15 cellular contexts compared by ENCODE assay signal in the genomic region with DNA sequence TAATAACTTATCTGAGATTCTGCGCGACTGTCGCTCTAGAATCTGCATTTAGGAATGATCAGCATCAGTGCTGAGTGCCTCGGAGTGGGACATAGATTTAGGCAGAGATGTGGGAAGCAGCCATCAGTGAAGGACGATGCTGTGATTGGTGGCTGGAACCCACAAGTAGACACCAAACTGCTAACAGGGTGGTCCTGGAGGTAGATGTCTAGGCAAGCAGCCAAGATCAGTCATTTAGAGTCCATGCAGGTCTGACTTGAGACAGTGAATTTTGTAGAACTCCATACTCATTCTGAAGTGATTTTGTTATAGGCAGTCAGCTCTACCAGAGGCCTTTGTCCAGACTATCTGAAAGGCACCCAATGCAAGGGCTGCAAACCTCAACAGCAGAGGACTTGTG. TPM values are rescaled to one million over a fixed set of nuclear protein-coding genes. Genes with fewer than 3 reads are reported as not detected.
A peak's percentile ranks its signal among the peaks of the same experiment; 100 is the strongest.
DNase-seq lines count a peak whose midpoint lies in the region; ATAC-seq and TF ChIP-seq lines count a peak whose summit lies in the region.
"Had no signal": no experiment of that assay in that cellular context is flagged by ENCODE, and none has a peak within 500 bp of the region (broad histone marks: within the 10 kb centered on the region; RNA-seq: fewer than 3 reads in every experiment).

No MANE protein-coding gene starts in this region.

- no peaks in the 10 kb centered on the region for H3K79me2 ChIP-seq in trophoblast cell (ENCODE audit: control insufficient read depth, insufficient read depth, low read length, poor library complexity)

- no peak overlapping the region for H4K91ac ChIP-seq in trophoblast cell (ENCODE audit: low read depth, low read length)

- POLR2A ChIA-PET in A673 (lab: Charles Lee; ENCODE audit: low non-redundant PET) = no interaction called here
- POLR2A ChIA-PET in Panc1 (lab: Charles Lee) = interaction anchor here (0.6 kb wide), 1 partner anchor 201 kb away, joined by 3 read pairs; no protein-coding TSS in a partner anchor
- POLR2A ChIA-PET in activated CD8-positive, alpha-beta T cell treated with anti-CD3 and anti-CD28 coated beads for 36 hours (lab: Charles Lee) = interaction anchor here (1.1 to 1.6 kb wide), 3 partner anchors 31 to 59 kb away, joined by 3 to 4 read pairs (median 3); no protein-coding TSS in a partner anchor

- H3K9ac ChIP-seq in trophoblast cell (ENCODE audit: low read length) = no peak overlapping the region

- no peak for DNase-seq in A673 (ENCODE audit: low spot score)
- DNase-seq in Panc1 (ENCODE audit: low read depth, low spot score) = no peak
- no peak for DNase-seq in coronary artery (ENCODE audit: low spot score)
- DNase-seq in trophoblast cell = no peak
- DNase-seq in activated CD8-positive, alpha-beta T cell treated with anti-CD3 and anti-CD28 coated beads for 36 hours = no peak
- DNase-seq in DMS53 treated with DMSO at 0.1 percent for 48 hours (lab: John Stamatoyannopoulos, UW; ENCODE audit: unreplicated experiment) = no peak
- DNase-seq in T-helper 17 cell = no peak
- DNase-seq in right atrium auricular region (ENCODE audit: low spot score) = no peak
- DNase-seq: activated CD8-positive, alpha-beta memory T cell treated with anti-CD3 and anti-CD28 coated beads, Interleukin-2, amount 50 U/mL, for 4 hours; activated naive CD4-positive, alpha-beta T cell treated with Interleukin-2 at 50 U/mL for 16 hours; GDM1; hippocampal formation; KBM-7; stimulated activated CD4-positive, alpha-beta T cell treated with anti-CD3 and anti-CD28 coated beads, Interleukin-2, amount 100 ng/mL, for 48 hours had no signal

- H3K4ac ChIP-seq in trophoblast cell (ENCODE audit: low read depth, low read length) = no peak overlapping the region

- TF ChIP-seq CTCF in A673 (conservative IDR thresholded peaks at IDR 0.05; ENCODE audit: low read depth, low read length) (no peak), Panc1 (IDR thresholded peaks at IDR 0.05) (no peak), coronary artery (IDR thresholded peaks at IDR 0.05) (no peak), right atrium auricular region (IDR thresholded peaks at IDR 0.05) (no peak)
- TF ChIP-seq CTCF in activated CD8-positive, alpha-beta T cell treated with anti-CD3 and anti-CD28 coated beads for 36 hours (IDR thresholded peaks at IDR 0.05) = no peak

- intact Hi-C loops in A673 (cut with micrococcal nuclease; ENCODE audit: unreplicated experiment) (no loop called here), Panc1 (cut with micrococcal nuclease; ENCODE audit: unreplicated experiment) (loop anchor here (2.0 to 5.0 kb wide), 3 partner anchors 36 to 54 kb away; a partner anchor contains a TSS)
- intact Hi-C loops in activated CD8-positive, alpha-beta T cell treated with anti-CD3 and anti-CD28 coated beads for 36 hours (cut with micrococcal nuclease) = loop anchor here (5.0 kb wide), 1 partner anchor 34 kb away; no protein-coding TSS in a partner anchor

- no peak overlapping the region for H4K8ac ChIP-seq in trophoblast cell (ENCODE audit: low read depth, low read length)

- H3K36me3 ChIP-seq in A673 (ENCODE audit: insufficient read depth, low read length, poor library complexity, severe bottlenecking) (no peaks in the 10 kb centered on the region), Panc1 (ENCODE audit: control insufficient read depth, insufficient read depth, low read length) (no peaks in the 10 kb centered on the region), trophoblast cell (ENCODE audit: control insufficient read depth in 1 of 2, insufficient read depth in 2 of 2, low read length in 2 of 2) (no peaks in the 10 kb centered on the region), right atrium auricular region (no peaks in the 10 kb centered on the region)
- H3K36me3 ChIP-seq: sigmoid colon had no signal

- H3K4me3 ChIP-seq in A673 (ENCODE audit: low read depth, low read length, poor library complexity, severe bottlenecking) = no peak overlapping the region
- no peak overlapping the region for H3K4me3 ChIP-seq in Panc1 (ENCODE audit: low read depth in 2 of 2, low read length in 2 of 2)
- no peak overlapping the region for H3K4me3 ChIP-seq in coronary artery
- H3K4me3 ChIP-seq in trophoblast cell (ENCODE audit: low read depth, low read length) = no peak overlapping the region
- H3K4me3 ChIP-seq in right atrium auricular region = no peak overlapping the region
- H3K4me3 ChIP-seq: sigmoid colon had no signal

- no peak overlapping the region for H3K23ac ChIP-seq in trophoblast cell (ENCODE audit: low read length)

- no peak overlapping the region for H2AFZ ChIP-seq in trophoblast cell (ENCODE audit: insufficient read depth, low read length, poor library complexity)

- no TSS peak for BruUV-seq in A673 (replicated peaks; lab: Mats Ljungman, UMichigan)
- BruUV-seq in Panc1 (replicated peaks; lab: Mats Ljungman, UMichigan) = no TSS peak

- H3K27me3 ChIP-seq in A673 (replicated peaks; ENCODE audit: insufficient read depth, low read depth, low read length, poor library complexity) = no peaks in the 10 kb centered on the region
- no peaks in the 10 kb centered on the region for H3K27me3 ChIP-seq in Panc1 (ENCODE audit: control insufficient read depth, insufficient read depth, low read length)
- H3K27me3 ChIP-seq in trophoblast cell (ENCODE audit: insufficient read depth, low read length) = no peaks in the 10 kb centered on the region
- no peaks in the 10 kb centered on the region for H3K27me3 ChIP-seq in right atrium auricular region
- H3K27me3 ChIP-seq: sigmoid colon had no signal

- no peak overlapping the region for H3K4me2 ChIP-seq in trophoblast cell (ENCODE audit: low read length)

- no peak overlapping the region for H4K12ac ChIP-seq in trophoblast cell (ENCODE audit: low read depth, low read length)

- H2AK5ac ChIP-seq in trophoblast cell (ENCODE audit: low read length) = no peak overlapping the region

- WGBS in trophoblast cell (ENCODE audit: extremely low coverage, insufficient coverage, insufficient read length) = no CpG with 5 or more reads among the region's 5 CpGs

- no peak overlapping the region for H3K4me3 Mint-ChIP-seq in activated CD8-positive, alpha-beta T cell treated with anti-CD3 and anti-CD28 coated beads for 36 hours
- H3K4me3 Mint-ChIP-seq in T-helper 17 cell = no peak overlapping the region

- H3K27ac ChIP-seq in A673 (ENCODE audit: low read depth, low read length, poor library complexity, severe bottlenecking) (peak overlapping the region; percentile 42), Panc1 (ENCODE audit: low read length) (peak overlapping the region; percentile 99), coronary artery (peak overlapping the region; percentile 56 to 85), trophoblast cell (ENCODE audit: low read depth, low read length) (no peak overlapping the region), right atrium auricular region (peak overlapping the region in 1 of 2 donors; percentile 69)

- no peaks in the 10 kb centered on the region for H3K27me3 Mint-ChIP-seq in activated CD8-positive, alpha-beta T cell treated with anti-CD3 and anti-CD28 coated beads for 36 hours
- no peaks in the 10 kb centered on the region for H3K27me3 Mint-ChIP-seq in T-helper 17 cell

- H3K4me1 ChIP-seq in A673 (ENCODE audit: insufficient read depth, low read length, poor library complexity, severe bottlenecking) = peaks cover 40% of the 10 kb centered on the region
- H3K4me1 ChIP-seq in Panc1 (ENCODE audit: control insufficient read depth, insufficient read depth, low read length) = peaks cover 80% of the 10 kb centered on the region
- H3K4me1 ChIP-seq in trophoblast cell (ENCODE audit: control insufficient read depth in 1 of 2, insufficient read depth in 2 of 2, low read length in 2 of 2) = peaks cover 17 to 28% of the 10 kb centered on the region in 2 experiments
- H3K4me1 ChIP-seq in right atrium auricular region = peaks cover 0 to 21% of the 10 kb centered on the region in 2 donors

- ATAC-seq in Panc1 (no peak), T-helper 17 cell (no peak)
- no peak for ATAC-seq in activated CD8-positive, alpha-beta T cell treated with anti-CD3 and anti-CD28 coated beads for 36 hours

- H2BK120ac ChIP-seq in trophoblast cell (ENCODE audit: insufficient read depth, low read length, poor library complexity) = no peak overlapping the region

- H3K18ac ChIP-seq in trophoblast cell (ENCODE audit: low read length) = no peak overlapping the region

- no peaks in the 10 kb centered on the region for H3K9me3 ChIP-seq in A673 (ENCODE audit: low read depth, low read length, poor library complexity, severe bottlenecking)
- no peaks in the 10 kb centered on the region for H3K9me3 ChIP-seq in Panc1 (ENCODE audit: control insufficient read depth, insufficient read depth, low read depth, low read length)
- H3K9me3 ChIP-seq in trophoblast cell (ENCODE audit: insufficient read depth, low read depth, low read length) = no peaks in the 10 kb centered on the region
- no peaks in the 10 kb centered on the region for H3K9me3 ChIP-seq in T-helper 17 cell (ENCODE audit: control insufficient read depth, low read length, poor library complexity, severe bottlenecking)
- no peaks in the 10 kb centered on the region for H3K9me3 ChIP-seq in right atrium auricular region
- H3K9me3 ChIP-seq: sigmoid colon had no signal

- in situ Hi-C loops in Panc1 (cut with HindIII; ENCODE audit: low pct_unique_long_range_greater_than_20kb, low sequenced_read_pairs) = no loop called here

- H3K27ac Mint-ChIP-seq in activated CD8-positive, alpha-beta T cell treated with anti-CD3 and anti-CD28 coated beads for 36 hours = no peak overlapping the region
- H3K27ac Mint-ChIP-seq in T-helper 17 cell = no peak overlapping the region

- peaks cover 23% of the 10 kb centered on the region for H3K79me1 ChIP-seq in trophoblast cell (ENCODE audit: low read length)

- H3K36me3 Mint-ChIP-seq in activated CD8-positive, alpha-beta T cell treated with anti-CD3 and anti-CD28 coated beads for 36 hours (ENCODE audit: low read depth) = no peaks in the 10 kb centered on the region
- no peaks in the 10 kb centered on the region for H3K36me3 Mint-ChIP-seq in T-helper 17 cell (ENCODE audit: low read depth)

- peak overlapping the region; percentile 46 for H2BK12ac ChIP-seq in trophoblast cell (ENCODE audit: low read length)

- H3K9me3 Mint-ChIP-seq in activated CD8-positive, alpha-beta T cell treated with anti-CD3 and anti-CD28 coated beads for 36 hours = no peaks in the 10 kb centered on the region

- CTCF ChIA-PET in A673 (lab: Charles Lee) = no interaction called here
- CTCF ChIA-PET in Panc1 (lab: Charles Lee) = interaction anchor here (2.0 kb wide), 1 partner anchor 53 kb away, joined by 17 read pairs; no protein-coding TSS in a partner anchor
- CTCF ChIA-PET in activated CD8-positive, alpha-beta T cell treated with anti-CD3 and anti-CD28 coated beads for 36 hours (lab: Charles Lee) = interaction anchor here (1.1 to 1.3 kb wide), 2 partner anchors 53 to 188 kb away, joined by 3 to 5 read pairs; no protein-coding TSS in a partner anchor

- no peak overlapping the region for H3K14ac ChIP-seq in trophoblast cell (ENCODE audit: low read length)

- H2BK5ac ChIP-seq in trophoblast cell (ENCODE audit: low read depth, low read length, poor library complexity) = no peak overlapping the region

- H3K4me1 Mint-ChIP-seq in activated CD8-positive, alpha-beta T cell treated with anti-CD3 and anti-CD28 coated beads for 36 hours (ENCODE audit: low read depth) = peaks cover 53% of the 10 kb centered on the region
- peaks cover 20% of the 10 kb centered on the region for H3K4me1 Mint-ChIP-seq in T-helper 17 cell

RNA-seq across cellular contexts. Expression of a gene that starts 51.8 kb away (rescaled TPM):
- 1.7 and 1.9 TPM in 2 replicates for total RNA-seq in A673 (2021)
- 75.2 TPM for total RNA-seq in Panc1 (2021; ENCODE audit: unreplicated experiment)
- 19.4 TPM for polyA plus RNA-seq in Panc1 (2012; ENCODE audit: insufficient read length)
- 2.4 and 2.7 TPM in 2 replicates for polyA plus RNA-seq in trophoblast cell (2013)
- total RNA-seq in activated CD8-positive, alpha-beta T cell treated with anti-CD3 and anti-CD28 coated beads for 36 hours = 10 to 100 TPM; 77.4 to 87.3 TPM
- total RNA-seq in T-helper 17 cell = 10 to 100 TPM; 24.5 to 29.6 TPM
- 10 to 100 TPM in 1 of 2 donors, 1 to 10 TPM in 1; 7.3 to 13.0 TPM for total RNA-seq in right atrium auricular region
